In genomic region chr5:66144074-66144798, GRCh38 we compare ENCODE assay signal across 1 cellular context.
TF ChIP-seq lines count a peak whose summit lies in the region.

TSS of gene SREK1 (plus strand) at chr5:66144300. CDS start at chr5:66144377, 77 bp downstream.

TF ChIP-seq in K562, 482 proteins besides CTCF, POLR2A, EP300 and RAD21 (continued from another document and continues in another):
- TF ChIP-seq ARID3B (CRISPR knock-in tag; IDR thresholded peaks at IDR 0.05; ENCODE audit: borderline replicate concordance): no peak; the same call in 1 of the 2 replicates
- no peak; a peak in 1 of 4 replicates for TF ChIP-seq FOXA3 (CRISPR knock-in tag; conservative IDR thresholded peaks at IDR 0.05 in 1 of 2, IDR thresholded peaks at IDR 0.05 in 1 of 2)
- TF ChIP-seq EGR1 (conservative IDR thresholded peaks at IDR 0.05): peak; percentile 33; the same call in 1 of the 2 replicates
- peak; percentile 33 for TF ChIP-seq MEIS2 (IDR thresholded peaks at IDR 0.05; ENCODE audit: partially characterized antibody)
- no peak for TF ChIP-seq SMARCA5 (IDR thresholded peaks at IDR 0.05)
- TF ChIP-seq E2F8 (IDR thresholded peaks at IDR 0.05; ENCODE audit: low read depth, partially characterized antibody): peak; percentile 74
- TF ChIP-seq ZHX1 (conservative IDR thresholded peaks at IDR 0.05; ENCODE audit: low read length): no peak; the same call in 1 of the 2 replicates
- TF ChIP-seq THAP7 (CRISPR knock-in tag; IDR thresholded peaks at IDR 0.05): no peak
- TF ChIP-seq SIX5 (IDR thresholded peaks at IDR 0.05; ENCODE audit: borderline replicate concordance in 1 of 2, insufficient read depth in 1 of 2, low read depth in 1 of 2, low read length in 2 of 2): peak in 1 of 2 experiments; percentile 23; a peak in 1 of 4 replicates
- TF ChIP-seq ZNF277 (CRISPR knock-in tag; IDR thresholded peaks at IDR 0.05; ENCODE audit: borderline replicate concordance): no peak
- peak; percentile 48; the same call in 1 of the 2 replicates for TF ChIP-seq ZNF766 (CRISPR knock-in tag; conservative IDR thresholded peaks at IDR 0.05)
- TF ChIP-seq CBX2 (IDR thresholded peaks at IDR 0.05; ENCODE audit: insufficient read depth, low read length, poor library complexity, severe bottlenecking): no peak
- no peak for TF ChIP-seq MCM5 (IDR thresholded peaks at IDR 0.05; ENCODE audit: low read depth)
- TF ChIP-seq ZNF780A (CRISPR knock-in tag; IDR thresholded peaks at IDR 0.05): no peak
- no peak for TF ChIP-seq IFI16 (CRISPR knock-in tag; IDR thresholded peaks at IDR 0.05)
- TF ChIP-seq YBX1 (IDR thresholded peaks at IDR 0.05): no peak
- no peak for TF ChIP-seq ETS2 (tag; IDR thresholded peaks at IDR 0.05; ENCODE audit: borderline replicate concordance, poor library complexity, severe bottlenecking)
- no peak for TF ChIP-seq TCF7L2 (IDR thresholded peaks at IDR 0.05; ENCODE audit: low read depth, low read length)
- TF ChIP-seq CC2D1A (IDR thresholded peaks at IDR 0.05): peak; percentile 36; the same call in 1 of the 2 replicates
- TF ChIP-seq ELF4 (CRISPR knock-in tag; IDR thresholded peaks at IDR 0.05): no peak
- peak in 2 of 3 experiments; percentile 72 to 95 for TF ChIP-seq YY1 (IDR thresholded peaks at IDR 0.05; ENCODE audit: borderline replicate concordance in 1 of 3, control insufficient read depth in 1 of 3, extremely low read depth in 1 of 3, insufficient read depth in 3 of 3, insufficient read length in 1 of 3, insufficient replicate concordance in 2 of 3, low read depth in 1 of 3, low read length in 2 of 3)
- TF ChIP-seq ZNF507 (tag; conservative IDR thresholded peaks at IDR 0.05): no peak
- no peak for TF ChIP-seq SRSF3 (IDR thresholded peaks at IDR 0.05; ENCODE audit: insufficient read depth, low read length)
- peak; percentile 59; the same call in 1 of the 2 replicates for TF ChIP-seq FOSL1 (tag; conservative IDR thresholded peaks at IDR 0.05)
- TF ChIP-seq MEF2A (IDR thresholded peaks at IDR 0.05; ENCODE audit: control insufficient read depth, low read depth, low read length): no peak; the same call in 1 of the 2 replicates
- peak; percentile 95 for TF ChIP-seq RBM25 (IDR thresholded peaks at IDR 0.05; ENCODE audit: low read depth, low read length, severe bottlenecking)
- TF ChIP-seq ARID4B (CRISPR knock-in tag; IDR thresholded peaks at IDR 0.05): no peak; the same call in 1 of the 2 replicates
- TF ChIP-seq ZNF232 (CRISPR knock-in tag; IDR thresholded peaks at IDR 0.05): no peak
- no peak for TF ChIP-seq ZSCAN29 (IDR thresholded peaks at IDR 0.05)
- no peak for TF ChIP-seq POU5F1 (IDR thresholded peaks at IDR 0.05; ENCODE audit: borderline replicate concordance, low read depth, low read length, partially characterized antibody)
- no peak for TF ChIP-seq SETDB1 (IDR thresholded peaks at IDR 0.05; ENCODE audit: low read length)
- peak; percentile 95 for TF ChIP-seq USF2 (CRISPR knock-in tag; IDR thresholded peaks at IDR 0.05)
- no peak for TF ChIP-seq NBN (IDR thresholded peaks at IDR 0.05; ENCODE audit: low read depth)
- peak; percentile 27; the same call in 1 of the 2 replicates for TF ChIP-seq PHTF2 (CRISPR knock-in tag; IDR thresholded peaks at IDR 0.05)
- no peak; the same call in 1 of the 2 replicates for TF ChIP-seq FOXK1 (CRISPR knock-in tag; IDR thresholded peaks at IDR 0.05; ENCODE audit: borderline replicate concordance)
- peak in 1 of 3 experiments; percentile 85; a peak in 2 of 6 replicates for TF ChIP-seq ZBTB11 (CRISPR knock-in tag; IDR thresholded peaks at IDR 0.05)
- no peak for TF ChIP-seq KLF10 (CRISPR knock-in tag; IDR thresholded peaks at IDR 0.05)
- TF ChIP-seq ZNF717 (CRISPR knock-in tag; IDR thresholded peaks at IDR 0.05): no peak
- TF ChIP-seq PURB (CRISPR knock-in tag; IDR thresholded peaks at IDR 0.05; ENCODE audit: low read depth): no peak
- 0 out of 2 replicates have a peak, but pooled peaks have one; percentile 70 for TF ChIP-seq NR2F6 (CRISPR knock-in tag; IDR thresholded peaks at IDR 0.05)
- TF ChIP-seq TFE3 (CRISPR knock-in tag; IDR thresholded peaks at IDR 0.05): peak; percentile 100
- no peak for TF ChIP-seq MCM3 (IDR thresholded peaks at IDR 0.05)
- no peak; the same call in none of the 2 replicates for TF ChIP-seq ATF1 (CRISPR knock-in tag; IDR thresholded peaks at IDR 0.05)
- TF ChIP-seq ATF1 (tag; IDR thresholded peaks at IDR 0.05): peak; percentile 95
